ENCODE assay signal across 9 cellular contexts in the genomic region with DNA sequence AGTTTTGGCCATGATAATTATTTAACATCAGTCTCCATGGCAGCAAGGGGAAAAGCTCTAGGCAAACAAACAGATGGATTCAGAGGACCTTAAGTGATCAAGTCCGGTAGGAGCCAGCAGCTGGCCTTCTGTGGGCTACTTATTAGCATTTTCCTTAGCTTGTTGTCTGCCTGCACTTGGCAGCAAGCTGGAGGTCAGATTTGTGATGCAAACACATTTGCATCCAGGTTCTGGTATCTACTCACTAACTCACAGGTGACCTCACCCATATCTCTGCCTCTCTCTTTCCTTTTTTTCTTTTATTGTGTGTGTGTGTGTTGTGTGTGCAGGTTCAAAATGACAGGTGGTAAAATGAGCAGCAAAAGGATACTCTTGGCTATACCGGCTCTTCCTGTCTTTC. TPM values are rescaled to one million over a fixed set of nuclear protein-coding genes. Genes with fewer than 3 reads are reported as not detected.
DNase-seq lines count a peak whose midpoint lies in the region; FAIRE-seq and TF ChIP-seq lines count a peak whose summit lies in the region.
"Had no signal": no experiment of that assay in that cellular context is flagged by ENCODE, and none has a peak within 500 bp of the region (broad histone marks: within the 10 kb centered on the region; RNA-seq: fewer than 3 reads in every experiment).

No MANE protein-coding gene starts in this region.

- peak; percentile 14 for DNase-seq in AG08396 (ENCODE audit: low spot score)
- peak; percentile 64 for DNase-seq in NCI-H2029 treated with DMSO at 0.1 percent for 48 hours (lab: John Stamatoyannopoulos, UW)
- peak; percentile 14 to 76 for DNase-seq in dermis microvascular lymphatic vessel endothelial cell (ENCODE audit: low read depth in 2 of 2)
- DNase-seq in medulla oblongata (ENCODE audit: extremely low spot score): peak; percentile 40
- DNase-seq in activated naive CD4-positive, alpha-beta T cell treated with Interleukin-2 at 50 U/mL for 16 hours: no peak
- DNase-seq in kidney: no peak
- DNase-seq in cortex of kidney (lab: John Stamatoyannopoulos, UW): no peak
- DNase-seq in stimulated activated CD4-positive, alpha-beta T cell treated with anti-CD3 and anti-CD28 coated beads, Interleukin-2, amount 100 ng/mL, for 48 hours: no peak

- H3K9ac ChIP-seq in kidney (ENCODE audit: low read length in 2 of 2): no peak overlapping the region
- H3K9ac ChIP-seq: BLaER1 treated with 17β-estradiol and CSF1 and Interleukin-3, amounts not matched to agents 10 nM and 100 nM had no signal

- no peak for FAIRE-seq in kidney (lab: Jason Lieb, UNC)

- H3K36me3 ChIP-seq in kidney (ENCODE audit: control insufficient read depth in 1 of 2, insufficient read depth in 2 of 2, low read length in 2 of 2): no peaks in the 10 kb centered on the region
- H3K36me3 ChIP-seq: BLaER1 treated with 17β-estradiol and CSF1 and Interleukin-3, amounts not matched to agents 10 nM and 100 nM had no signal

- TF ChIP-seq CTCF in kidney (IDR thresholded peaks at IDR 0.05; ENCODE audit: borderline replicate concordance, extremely low read depth, insufficient read depth): no peak

- H3K9me3 ChIP-seq in kidney (ENCODE audit: control insufficient read depth in 1 of 2, low read length in 2 of 2): no peaks in the 10 kb centered on the region
- H3K9me3 ChIP-seq: BLaER1 treated with 17β-estradiol and CSF1 and Interleukin-3, amounts not matched to agents 10 nM and 100 nM had no signal

- peak overlapping the region in 1 of 2 donors; percentile 62 for H3K27ac ChIP-seq in kidney (ENCODE audit: low read depth in 2 of 2, low read length in 2 of 2)
- H3K27ac ChIP-seq: BLaER1 treated with 17β-estradiol and CSF1 and Interleukin-3, amounts not matched to agents 10 nM and 100 nM had no signal

- peaks cover 6 to 18% of the 10 kb centered on the region in 2 donors for H3K4me1 ChIP-seq in kidney (ENCODE audit: control insufficient read depth in 1 of 2, insufficient read depth in 1 of 2, low read depth in 1 of 2, low read length in 2 of 2)

- H3K4me3 ChIP-seq in kidney (ENCODE audit: low read length in 2 of 2): no peak overlapping the region
- H3K4me3 ChIP-seq: BLaER1 treated with 17β-estradiol and CSF1 and Interleukin-3, amounts not matched to agents 10 nM and 100 nM had no signal

- intact Hi-C loops in kidney (cut with DNase I): no loop called here

RNA-seq across cellular contexts. Expression of gene ARHGAP42, which starts 32.3 kb away (rescaled TPM):
- total RNA-seq in dermis microvascular lymphatic vessel endothelial cell: 4.9 and 7.5 TPM in 2 replicates
- 18.9 TPM for total RNA-seq in kidney
- polyA plus RNA-seq in kidney (ENCODE audit: insufficient read depth, low read depth, low replicate concordance): 4.2 TPM

Comparison
In these comparisons a context has a peak if more than half of its experiments do, and no peak if none do; other contexts are left out.
1. DNase-seq: peak in AG08396 (single experiment), NCI-H2029 treated with DMSO at 0.1 percent for 48 hours (single experiment), dermis microvascular lymphatic vessel endothelial cell (2 of 2) and medulla oblongata (single experiment); none in activated naive CD4-positive, alpha-beta T cell treated with Interleukin-2 at 50 U/mL for 16 hours (single experiment), kidney (single experiment), cortex of kidney (single experiment) and stimulated activated CD4-positive, alpha-beta T cell treated with anti-CD3 and anti-CD28 coated beads, Interleukin-2, amount 100 ng/mL, for 48 hours (0 of 2).